In genomic region chr5:25418978-25419377, GRCh38 we compare ENCODE assay signal across 36 cellular contexts.
"Had no signal": no experiment of that assay in that cellular context is flagged by ENCODE, and none has a peak within 500 bp of the region (broad histone marks: within the 10 kb centered on the region; RNA-seq: fewer than 3 reads in every experiment).

No MANE protein-coding gene starts in this region.

- H3K9me3 ChIP-seq: MG63 had no signal

- DNase-seq: Karpas-422, Kasumi-1, MG63, MM.1S, MV-4-11, NCI-H1048, NCI-H1092, NCI-H1092 treated with DMSO at 0.1 percent for 48 hours, NCI-H1105, NCI-H1105 treated with DMSO at 0.1 percent for 48 hours, NCI-H1417, NCI-H1417 treated with DMSO at 0.1 percent for 48 hours, NCI-H1436, NCI-H1436 treated with DMSO at 0.1 percent for 48 hours, NCI-H146, NCI-H1694, NCI-H1694 treated with DMSO at 0.1 percent for 48 hours, NCI-H187, NCI-H187 treated with DMSO at 0.1 percent for 48 hours, NCI-H1930, NCI-H2029, NCI-H2029 treated with DMSO at 0.1 percent for 48 hours, NCI-H2081, NCI-H2081 treated with DMSO at 0.1 percent for 48 hours, NCI-H2107, NCI-H2171, NCI-H2171 treated with DMSO at 0.1 percent for 48 hours, NCI-H2227 treated with DMSO at 0.1 percent for 48 hours, NCI-H226, NCI-H345, NCI-H446, NCI-H446 treated with DMSO at 0.1 percent for 48 hours, NCI-H510A, NCI-H510A treated with DMSO at 0.1 percent for 48 hours, NCI-H524, NCI-H524 treated with DMSO at 0.1 percent for 48 hours had no signal

- H3K27me3 ChIP-seq: MG63 had no signal

- H3K4me3 ChIP-seq: MG63 had no signal

- H3K36me3 ChIP-seq: MG63 had no signal
